11 cellular contexts compared by ENCODE assay signal in genomic region chr9:137071282-137071681, GRCh38. TPM values are rescaled to one million over a fixed set of nuclear protein-coding genes. Genes with fewer than 3 reads are reported as not detected.
DNase-seq lines count a peak whose midpoint lies in the region; ATAC-seq and TF ChIP-seq lines count a peak whose summit lies in the region.
"Had no signal": no experiment of that assay in that cellular context is flagged by ENCODE, and none has a peak within 500 bp of the region (broad histone marks: within the 10 kb centered on the region; RNA-seq: fewer than 3 reads in every experiment).

No MANE protein-coding gene starts in this region.

- no CpG with 5 or more reads among the region's 2 CpGs for WGBS in mesendoderm (ENCODE audit: extremely low coverage, insufficient coverage, low lambda C conversion rate)

- H3K27me3 Mint-ChIP-seq in activated naive CD8-positive, alpha-beta T cell treated with anti-CD3 and anti-CD28 coated beads, Interleukin-2, amount 10 ng/mL, durations not matched to agents 7 days and 5 days = no peaks in the 10 kb centered on the region

- no peak overlapping the region for H3K18ac ChIP-seq in mesendoderm (ENCODE audit: low read length)

- ATAC-seq in Right ventricle myocardium superior (ENCODE audit: poor library complexity) (no peak), upper lobe of right lung (no peak), GM18511 (IDR thresholded peaks at IDR 0.05; ENCODE audit: unreplicated experiment) (no peak), HG03025 (IDR thresholded peaks at IDR 0.05; ENCODE audit: low FRiP score, unreplicated experiment) (no peak)
- ATAC-seq in activated naive CD8-positive, alpha-beta T cell treated with anti-CD3 and anti-CD28 coated beads, Interleukin-2, amount 10 ng/mL, durations not matched to agents 7 days and 5 days (ENCODE audit: low read depth) = no peak

- no peak overlapping the region for H3K4me2 ChIP-seq in mesendoderm (ENCODE audit: low read length)

- no peak overlapping the region for H2BK15ac ChIP-seq in mesendoderm (replicated peaks; ENCODE audit: low read depth)

- peak overlapping the region; percentile 62 for H3K4me3 ChIP-seq in left ventricle myocardium inferior
- no peak overlapping the region for H3K4me3 ChIP-seq in mesendoderm (ENCODE audit: low read length)
- peak overlapping the region; percentile 39 for H3K4me3 ChIP-seq in upper lobe of right lung
- H3K4me3 ChIP-seq in brain microvascular endothelial cell (ENCODE audit: low read depth, low read length) = no peak overlapping the region

- no peak overlapping the region for H4K8ac ChIP-seq in mesendoderm (ENCODE audit: low read depth, low read length)

- H3K4me1 Mint-ChIP-seq in activated naive CD8-positive, alpha-beta T cell treated with anti-CD3 and anti-CD28 coated beads, Interleukin-2, amount 10 ng/mL, durations not matched to agents 7 days and 5 days = peaks cover 20% of the 10 kb centered on the region

- no peak overlapping the region for H3K23ac ChIP-seq in mesendoderm (ENCODE audit: low read length)

- H2BK120ac ChIP-seq in mesendoderm (ENCODE audit: low read depth, low read length) = no peak overlapping the region

- DNase-seq in left ventricle myocardium inferior (no peak), Right ventricle myocardium superior (no peak), mesendoderm (no peak), upper lobe of right lung (no peak), brain microvascular endothelial cell (no peak)
- peak; percentile 35 for DNase-seq in activated naive CD8-positive, alpha-beta T cell treated with anti-CD3 and anti-CD28 coated beads, Interleukin-2, amount 10 ng/mL, durations not matched to agents 7 days and 5 days
- DNase-seq: central memory CD4-positive, alpha-beta T cell had no signal

- no peaks in the 10 kb centered on the region for H3K9me3 ChIP-seq in left ventricle myocardium inferior (replicated peaks)
- H3K9me3 ChIP-seq in upper lobe of right lung = no peaks in the 10 kb centered on the region

- no peak overlapping the region for H3K4ac ChIP-seq in mesendoderm (ENCODE audit: low read depth, low read length)

- no peak for TF ChIP-seq CTCF in left ventricle myocardium inferior (IDR thresholded peaks at IDR 0.05; ENCODE audit: borderline replicate concordance)
- TF ChIP-seq CTCF in upper lobe of right lung (IDR thresholded peaks at IDR 0.05) = no peak
- TF ChIP-seq CTCF in brain microvascular endothelial cell (IDR thresholded peaks at IDR 0.05; ENCODE audit: low read depth, low read length, missing control alignments) = no peak

- peak overlapping the region; percentile 47 for H3K9ac ChIP-seq in mesendoderm (ENCODE audit: low read length)

- no peaks in the 10 kb centered on the region for H3K9me3 Mint-ChIP-seq in activated naive CD8-positive, alpha-beta T cell treated with anti-CD3 and anti-CD28 coated beads, Interleukin-2, amount 10 ng/mL, durations not matched to agents 7 days and 5 days

- H3K79me2 ChIP-seq in mesendoderm (ENCODE audit: control insufficient read depth, insufficient read depth, low read length) = no peaks in the 10 kb centered on the region

- no peaks in the 10 kb centered on the region for H3K36me3 Mint-ChIP-seq in activated naive CD8-positive, alpha-beta T cell treated with anti-CD3 and anti-CD28 coated beads, Interleukin-2, amount 10 ng/mL, durations not matched to agents 7 days and 5 days

- peaks cover 2% of the 10 kb centered on the region for H3K79me1 ChIP-seq in mesendoderm (ENCODE audit: low read length)

- H2BK5ac ChIP-seq in mesendoderm (ENCODE audit: low read length) = no peak overlapping the region

- no peak overlapping the region for H2AK5ac ChIP-seq in mesendoderm (ENCODE audit: low read length)

- peak overlapping the region; percentile 82 for H3K4me3 Mint-ChIP-seq in activated naive CD8-positive, alpha-beta T cell treated with anti-CD3 and anti-CD28 coated beads, Interleukin-2, amount 10 ng/mL, durations not matched to agents 7 days and 5 days

- H3K27ac ChIP-seq in left ventricle myocardium inferior (replicated peaks) (peak overlapping the region; percentile 87), mesendoderm (ENCODE audit: low read depth, low read length) (no peak overlapping the region), upper lobe of right lung (peak overlapping the region; percentile 67), brain microvascular endothelial cell (no peak overlapping the region)

- H3K36me3 ChIP-seq in left ventricle myocardium inferior = no peaks in the 10 kb centered on the region
- H3K36me3 ChIP-seq in mesendoderm (ENCODE audit: control insufficient read depth, insufficient read depth, low read length) = no peaks in the 10 kb centered on the region
- H3K36me3 ChIP-seq in upper lobe of right lung = no peaks in the 10 kb centered on the region
- no peaks in the 10 kb centered on the region for H3K36me3 ChIP-seq in brain microvascular endothelial cell (replicated peaks)

- H3K4me1 ChIP-seq in left ventricle myocardium inferior (peaks cover 22% of the 10 kb centered on the region), mesendoderm (ENCODE audit: control insufficient read depth, low read depth, low read length) (no peaks in the 10 kb centered on the region), upper lobe of right lung (peaks cover 7% of the 10 kb centered on the region)

- no peak overlapping the region for H4K5ac ChIP-seq in mesendoderm (ENCODE audit: low read length)

- in situ Hi-C loops in brain microvascular endothelial cell (cut with HindIII; ENCODE audit: low pct_ligation_motif_present, low sequenced_read_pairs) = no loop called here

- H3K56ac ChIP-seq in mesendoderm (ENCODE audit: low read length) = peak overlapping the region; percentile 59

- POLR2A ChIA-PET in activated naive CD8-positive, alpha-beta T cell treated with anti-CD3 and anti-CD28 coated beads, Interleukin-2, amount 10 ng/mL, durations not matched to agents 7 days and 5 days (lab: Charles Lee) = interaction anchor here (0.8 to 5.4 kb wide), 14 partner anchors 15 to 169 kb away, joined by 3 to 75 read pairs (median 6); partner anchors contain the start of genes ABCA2, ANAPC2, FBXW5 and MAN1B1

- intact Hi-C loops in left ventricle myocardium inferior (cut with micrococcal nuclease) = no loop called here
- intact Hi-C loops in Right ventricle myocardium superior (cut with DNase I) = no loop called here
- intact Hi-C loops in upper lobe of right lung (cut with DNase I) = no loop called here

- H3K27me3 ChIP-seq in left ventricle myocardium inferior (ENCODE audit: low read depth) (peaks cover 13% of the 10 kb centered on the region), mesendoderm (ENCODE audit: insufficient read depth, low read length, poor library complexity) (no peaks in the 10 kb centered on the region), upper lobe of right lung (peaks cover 9% of the 10 kb centered on the region), brain microvascular endothelial cell (replicated peaks) (no peaks in the 10 kb centered on the region)

- peak overlapping the region; percentile 91 for H3K27ac Mint-ChIP-seq in activated naive CD8-positive, alpha-beta T cell treated with anti-CD3 and anti-CD28 coated beads, Interleukin-2, amount 10 ng/mL, durations not matched to agents 7 days and 5 days

RNA-seq across cellular contexts. Expression of gene SAPCD2, which starts 0.9 kb away (rescaled TPM):
- total RNA-seq in left ventricle myocardium inferior = 0.25 TPM
- 0.22 TPM for total RNA-seq in Right ventricle myocardium superior
- total RNA-seq in activated naive CD8-positive, alpha-beta T cell treated with anti-CD3 and anti-CD28 coated beads, Interleukin-2, amount 10 ng/mL, durations not matched to agents 7 days and 5 days = 10 to 100 TPM; 26.4 to 30.0 TPM
- polyA plus RNA-seq in mesendoderm (2013, experiment 1 of 2) = 14.2 TPM
- polyA plus RNA-seq in mesendoderm (2013, experiment 2 of 2) = 14.5 TPM
- total RNA-seq in upper lobe of right lung = 0.84 TPM

RNA-seq across cellular contexts. Expression of gene UAP1L1, which starts 6.0 kb away (rescaled TPM):
- total RNA-seq in left ventricle myocardium inferior (11.5 TPM), Right ventricle myocardium superior (11.3 TPM), upper lobe of right lung (30.7 TPM)
- 10 to 100 TPM; 43.9 to 44.1 TPM for total RNA-seq in activated naive CD8-positive, alpha-beta T cell treated with anti-CD3 and anti-CD28 coated beads, Interleukin-2, amount 10 ng/mL, durations not matched to agents 7 days and 5 days
- polyA plus RNA-seq in mesendoderm (2013, experiment 1 of 2) = 0.67 TPM
- 0.63 TPM for polyA plus RNA-seq in mesendoderm (2013, experiment 2 of 2)

RNA-seq across cellular contexts. Expression of gene MAN1B1, which starts 15.5 kb away (rescaled TPM):
- 20.6 TPM for total RNA-seq in left ventricle myocardium inferior
- 20.3 TPM for total RNA-seq in Right ventricle myocardium superior
- 10 to 100 TPM; 63.2 to 63.9 TPM for total RNA-seq in activated naive CD8-positive, alpha-beta T cell treated with anti-CD3 and anti-CD28 coated beads, Interleukin-2, amount 10 ng/mL, durations not matched to agents 7 days and 5 days
- 17.9 TPM for polyA plus RNA-seq in mesendoderm (2013, experiment 1 of 2)
- 17.2 TPM for polyA plus RNA-seq in mesendoderm (2013, experiment 2 of 2)
- total RNA-seq in upper lobe of right lung = 39.4 TPM

RNA-seq across cellular contexts. Expression of gene ENTPD2, which starts 17.4 kb away (rescaled TPM):
- total RNA-seq in left ventricle myocardium inferior (1.5 TPM), Right ventricle myocardium superior (1.9 TPM), upper lobe of right lung (0.41 TPM)
- not detected for total RNA-seq in activated naive CD8-positive, alpha-beta T cell treated with anti-CD3 and anti-CD28 coated beads, Interleukin-2, amount 10 ng/mL, durations not matched to agents 7 days and 5 days
- 0.58 TPM for polyA plus RNA-seq in mesendoderm (2013, experiment 1 of 2)
- polyA plus RNA-seq in mesendoderm (2013, experiment 2 of 2) = 0.57 TPM
- total RNA-seq: lung microvascular endothelial cell; T-helper 1 cell treated with Interleukin-12 subunit alpha and Interleukin-12 subunit beta and Interleukin-4 antibody, amounts not matched to agents 30 ng/mL and 1 ng/mL, for 36 hours had no signal

RNA-seq across cellular contexts. Expression of gene NPDC1, which starts 25.3 kb away (rescaled TPM):
- total RNA-seq in left ventricle myocardium inferior = 63.9 TPM
- total RNA-seq in Right ventricle myocardium superior = 59.1 TPM
- 10 to 100 TPM; 22.4 to 27.0 TPM for total RNA-seq in activated naive CD8-positive, alpha-beta T cell treated with anti-CD3 and anti-CD28 coated beads, Interleukin-2, amount 10 ng/mL, durations not matched to agents 7 days and 5 days
- 9.7 TPM for polyA plus RNA-seq in mesendoderm (2013, experiment 1 of 2)
- polyA plus RNA-seq in mesendoderm (2013, experiment 2 of 2) = 10.2 TPM
- total RNA-seq in upper lobe of right lung = 152 TPM

Comparison
In these comparisons a context has a peak if more than half of its experiments do, and no peak if none do; other contexts are left out.
1. H3K27ac ChIP-seq: peak in left ventricle myocardium inferior (single experiment) and upper lobe of right lung (single experiment); none in mesendoderm (single experiment) and brain microvascular endothelial cell (single experiment).
2. H3K4me3 ChIP-seq: peak in left ventricle myocardium inferior (single experiment) and upper lobe of right lung (single experiment); none in mesendoderm (single experiment) and brain microvascular endothelial cell (single experiment).
3. RNA of gene SAPCD2, which starts 0.9 kb away (total RNA-seq): 26.4 to 30.0 TPM in activated naive CD8-positive, alpha-beta T cell treated with anti-CD3 and anti-CD28 coated beads, Interleukin-2, amount 10 ng/mL, durations not matched to agents 7 days and 5 days; 0.84 TPM in upper lobe of right lung (single experiment), 0.25 TPM in left ventricle myocardium inferior (single experiment) and 0.22 TPM in Right ventricle myocardium superior (single experiment); every median in the first group is over 10 times any median in the second.